Comparison of ENCODE assay signal across 17 cellular contexts in genomic region chr7:19015066-19015465, GRCh38.
DNase-seq lines count a peak whose midpoint lies in the region; ATAC-seq and TF ChIP-seq lines count a peak whose summit lies in the region.
"Had no signal": no experiment of that assay in that cellular context is flagged by ENCODE, and none has a peak within 500 bp of the region (broad histone marks: within the 10 kb centered on the region; RNA-seq: fewer than 3 reads in every experiment).

No MANE protein-coding gene starts in this region.

- H3K4me1 Mint-ChIP-seq in chondrocyte (ENCODE audit: low read depth), result peaks cover 60% of the 10 kb centered on the region
- H3K4me1 Mint-ChIP-seq in osteocyte (ENCODE audit: unreplicated experiment), result peaks cover 41% of the 10 kb centered on the region
- H3K4me1 Mint-ChIP-seq: B cell had no signal

- H3K27me3 Mint-ChIP-seq in chondrocyte (ENCODE audit: low read depth) (no peaks in the 10 kb centered on the region), osteocyte (ENCODE audit: unreplicated experiment) (no peaks in the 10 kb centered on the region)
- H3K27me3 Mint-ChIP-seq: CD4-positive, alpha-beta T cell had no signal

- H3K9me3 Mint-ChIP-seq in chondrocyte (ENCODE audit: low read depth) (peaks cover 25% of the 10 kb centered on the region), osteocyte (ENCODE audit: unreplicated experiment) (peaks cover 32% of the 10 kb centered on the region)

- no peak for ATAC-seq in HG03280 (IDR thresholded peaks at IDR 0.05; ENCODE audit: unreplicated experiment)
- ATAC-seq: A549; CD8-positive, alpha-beta T cell had no signal

- in situ Hi-C loops in astrocyte of the spinal cord (cut with HindIII; ENCODE audit: low sequenced_read_pairs), result no loop called here

- no peak overlapping the region for H3K4me3 Mint-ChIP-seq in chondrocyte (ENCODE audit: unreplicated experiment)
- no peak overlapping the region for H3K4me3 Mint-ChIP-seq in osteocyte (ENCODE audit: unreplicated experiment)
- H3K4me3 Mint-ChIP-seq: B cell; CD4-positive, alpha-beta T cell; CD8-positive, alpha-beta T cell had no signal

- no peak overlapping the region for H3K4me3 ChIP-seq in astrocyte of the spinal cord (ENCODE audit: low read depth, low read length)
- H3K4me3 ChIP-seq: A549; BLaER1 treated with 17β-estradiol and CSF1 and Interleukin-3, amounts not matched to agents 10 nM and 100 nM had no signal

- DNase-seq in amniotic epithelial cell (ENCODE audit: low read depth), result peak; percentile 42
- DNase-seq in astrocyte of the spinal cord (ENCODE audit: low read depth, low spot score), result peak; percentile 11
- no peak for DNase-seq in chondrocyte (ENCODE audit: low spot score)
- DNase-seq in osteocyte (ENCODE audit: extremely low spot score, unreplicated experiment), result no peak
- DNase-seq in activated CD4-positive, alpha-beta T cell treated with anti-CD3 and anti-CD28 coated beads for 4 hours, result no peak
- DNase-seq in NOMO-1 (lab: John Stamatoyannopoulos, UW; ENCODE audit: unreplicated experiment in 2 of 2), result no peak
- DNase-seq: AML-193; Caco-2; Calu3; CD4-positive, alpha-beta T cell; CD8-positive, alpha-beta T cell; DMS79 treated with DMSO at 0.1 percent for 48 hours; GF-D8 had no signal

- H3K27ac Mint-ChIP-seq in chondrocyte (ENCODE audit: unreplicated experiment) (peak overlapping the region; percentile 78), osteocyte (ENCODE audit: unreplicated experiment) (peak overlapping the region; percentile 18)
- H3K27ac Mint-ChIP-seq: B cell; CD4-positive, alpha-beta T cell; CD8-positive, alpha-beta T cell had no signal

- TF ChIP-seq CTCF in astrocyte of the spinal cord (IDR thresholded peaks at IDR 0.05; ENCODE audit: low read depth, low read length), result no peak
- TF ChIP-seq CTCF in chondrocyte (IDR thresholded peaks at IDR 0.05), result peak; percentile 11
- no peak for TF ChIP-seq CTCF in osteocyte (IDR thresholded peaks at IDR 0.05)

- H3K36me3 Mint-ChIP-seq in chondrocyte (ENCODE audit: low read depth) (peaks cover 21% of the 10 kb centered on the region), osteocyte (ENCODE audit: unreplicated experiment) (peaks cover 31% of the 10 kb centered on the region)
- H3K36me3 Mint-ChIP-seq: CD8-positive, alpha-beta T cell had no signal

Comparison
In these comparisons a context has a peak if more than half of its experiments do, and no peak if none do; other contexts are left out.
1. DNase-seq: peak in amniotic epithelial cell (single experiment) and astrocyte of the spinal cord (single experiment); none in chondrocyte (single experiment), osteocyte (single experiment), activated CD4-positive, alpha-beta T cell treated with anti-CD3 and anti-CD28 coated beads for 4 hours (0 of 2) and NOMO-1 (0 of 2).